In the genomic region with DNA sequence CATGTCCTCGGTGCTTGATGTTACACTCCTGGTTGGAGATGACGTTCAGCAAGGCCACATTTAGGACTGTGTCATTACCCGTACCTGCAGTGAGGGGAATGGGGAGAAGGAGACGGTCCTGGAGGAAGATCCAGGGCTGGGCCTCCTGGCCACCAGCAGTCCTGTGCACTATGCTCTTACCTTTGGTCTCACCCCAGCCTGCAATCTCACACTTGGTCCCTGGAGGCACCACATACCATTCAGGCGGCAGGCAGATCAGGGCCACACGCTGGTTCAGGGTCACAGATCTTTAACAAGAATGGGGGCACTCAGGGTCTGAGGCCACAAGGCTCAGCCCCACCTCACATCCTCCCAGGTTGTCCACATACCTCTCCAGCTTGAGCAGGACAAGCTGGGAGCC, we compare ENCODE assay signal across 3 cellular contexts. TPM values are rescaled to one million over a fixed set of nuclear protein-coding genes. Genes with fewer than 3 reads are reported as not detected.
"Had no signal": no experiment of that assay in that cellular context is flagged by ENCODE, and none has a peak within 500 bp of the region (broad histone marks: within the 10 kb centered on the region; RNA-seq: fewer than 3 reads in every experiment).

No MANE protein-coding gene starts in this region.

RNA-seq across cellular contexts. Expression of gene RNU1-4, which starts 17.3 kb away (rescaled TPM):
- total RNA-seq: LHCN-M2 had no signal
- polyA plus RNA-seq: adipose tissue, cardiac muscle cell had no signal
